1 cellular context compared by ENCODE assay signal in genomic region chr2:59963157-59963556, GRCh38.
TF ChIP-seq lines count a peak whose summit lies in the region.

No MANE protein-coding gene starts in this region.

TF ChIP-seq in GM23338, 12 proteins besides CTCF, POLR2A, EP300 and RAD21 (continued from another document):
- no peak for TF ChIP-seq REST (IDR thresholded peaks at IDR 0.05; ENCODE audit: unreplicated experiment)
